ENCODE assay signal across 29 cellular contexts in the genomic region with DNA sequence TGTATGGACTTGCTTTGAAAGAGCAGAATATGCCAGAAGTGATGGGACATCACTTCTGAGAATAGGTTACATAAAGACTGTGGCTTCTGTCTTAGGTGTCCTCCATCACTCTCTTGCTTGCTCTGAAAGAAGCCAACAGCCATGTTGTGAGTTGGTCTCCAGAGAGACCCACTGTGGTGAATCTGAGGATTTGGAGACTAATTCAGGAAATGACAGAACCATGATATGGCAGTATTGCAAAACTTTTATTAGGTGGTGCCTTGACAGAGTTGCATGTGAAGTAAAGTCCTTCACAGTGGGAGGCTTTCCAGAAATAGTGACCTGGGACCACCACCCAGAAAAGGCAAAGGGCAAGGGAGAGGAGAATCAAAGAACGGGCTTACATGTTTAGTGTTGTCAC.
"Had no signal": no experiment of that assay in that cellular context is flagged by ENCODE, and none has a peak within 500 bp of the region (broad histone marks: within the 10 kb centered on the region; RNA-seq: fewer than 3 reads in every experiment).

No MANE protein-coding gene starts in this region.

- H3K27ac Mint-ChIP-seq: activated naive CD4-positive, alpha-beta T cell treated with anti-CD3 and anti-CD28 coated beads for 36 hours; activated naive CD8-positive, alpha-beta T cell treated with anti-CD3 and anti-CD28 coated beads for 36 hours; activated T-helper 1 cell treated with anti-CD3 and anti-CD28 coated beads, Interleukin-12 subunit alpha, Interleukin-12 subunit beta, Interleukin-2, Interleukin-4 antibody, amounts not matched to agents 30 ng/mL and 10 ng/mL and 1 ng/mL, durations not matched to agents 14 hours and 24 hours and 36 hours; effector memory CD8-positive, alpha-beta T cell; natural killer cell; neural progenitor cell; stimulated activated naive B cell treated with anti-CD40 and anti-IgM and Interleukin-4, amounts not matched to agents 10 μg/mL and 1 μg/mL and 100 μg/mL, for 72 hours had no signal

- H3K36me3 Mint-ChIP-seq: activated naive CD8-positive, alpha-beta T cell treated with anti-CD3 and anti-CD28 coated beads for 36 hours; neural progenitor cell; stimulated activated naive B cell treated with anti-CD40 and anti-IgM and Interleukin-4, amounts not matched to agents 10 μg/mL and 1 μg/mL and 100 μg/mL, for 72 hours had no signal

- H3K4me1 Mint-ChIP-seq: activated naive CD8-positive, alpha-beta T cell treated with anti-CD3 and anti-CD28 coated beads for 36 hours; natural killer cell; neural progenitor cell; stimulated activated naive B cell treated with anti-CD40 and anti-IgM and Interleukin-4, amounts not matched to agents 10 μg/mL and 1 μg/mL and 100 μg/mL, for 72 hours had no signal

- H3K9me3 Mint-ChIP-seq: activated naive CD8-positive, alpha-beta T cell treated with anti-CD3 and anti-CD28 coated beads for 36 hours; activated T-helper 1 cell treated with anti-CD3 and anti-CD28 coated beads, Interleukin-12 subunit alpha, Interleukin-12 subunit beta, Interleukin-2, Interleukin-4 antibody, amounts not matched to agents 30 ng/mL and 10 ng/mL and 1 ng/mL, durations not matched to agents 14 hours and 24 hours and 36 hours; neural progenitor cell; stimulated activated naive B cell treated with anti-CD40 and anti-IgM and Interleukin-4, amounts not matched to agents 10 μg/mL and 1 μg/mL and 100 μg/mL, for 72 hours had no signal

- H3K4me3 Mint-ChIP-seq: activated naive CD4-positive, alpha-beta T cell treated with anti-CD3 and anti-CD28 coated beads for 36 hours; activated naive CD8-positive, alpha-beta T cell treated with anti-CD3 and anti-CD28 coated beads for 36 hours; activated T-helper 1 cell treated with anti-CD3 and anti-CD28 coated beads, Interleukin-12 subunit alpha, Interleukin-12 subunit beta, Interleukin-2, Interleukin-4 antibody, amounts not matched to agents 30 ng/mL and 10 ng/mL and 1 ng/mL, durations not matched to agents 14 hours and 24 hours and 36 hours; effector memory CD8-positive, alpha-beta T cell; natural killer cell; neural progenitor cell; stimulated activated naive B cell treated with anti-CD40 and anti-IgM and Interleukin-4, amounts not matched to agents 10 μg/mL and 1 μg/mL and 100 μg/mL, for 72 hours had no signal

- H3K27me3 Mint-ChIP-seq: activated naive CD8-positive, alpha-beta T cell treated with anti-CD3 and anti-CD28 coated beads for 36 hours; effector memory CD8-positive, alpha-beta T cell; stimulated activated naive B cell treated with anti-CD40 and anti-IgM and Interleukin-4, amounts not matched to agents 10 μg/mL and 1 μg/mL and 100 μg/mL, for 72 hours had no signal

- DNase-seq: activated CD4-positive, alpha-beta T cell treated with anti-CD3 and anti-CD28 coated beads for 4 hours; activated CD4-positive, alpha-beta T cell treated with anti-CD3 and anti-CD28 coated beads, Interleukin-2, amount 50 U/mL, for 4 hours; activated CD8-positive, alpha-beta memory T cell treated with anti-CD3 and anti-CD28 coated beads, Interleukin-2, amount 50 U/mL, for 4 hours; activated effector memory CD4-positive, alpha-beta T cell treated with anti-CD3 and anti-CD28 coated beads, Interleukin-2, amount 50 U/mL, for 16 hours; activated naive CD4-positive, alpha-beta T cell treated with anti-CD3 and anti-CD28 coated beads for 36 hours; activated naive CD8-positive, alpha-beta T cell treated with anti-CD3 and anti-CD28 coated beads for 36 hours; activated T-cell treated with anti-CD3 and anti-CD28 coated beads, Interleukin-2, amount 50 U/mL, for 1 hour; adrenal gland; aorta; body of pancreas; cortex of kidney; effector memory CD8-positive, alpha-beta T cell; kidney glomerular epithelial cell; lower lobe of right lung; mesendoderm; natural killer cell; occipital lobe; psoas muscle; sigmoid colon; small intestine; stimulated activated CD4-positive, alpha-beta T cell treated with anti-CD3 and anti-CD28 coated beads, Interleukin-2, amount 100 ng/mL, for 24 hours; stimulated activated naive B cell treated with anti-CD40 and anti-IgM and Interleukin-4, amounts not matched to agents 10 μg/mL and 1 μg/mL and 100 μg/mL, for 72 hours; stomach; thyroid gland; upper lobe of left lung had no signal

- H3K4me3 ChIP-seq: adrenal gland, body of pancreas, lower lobe of right lung, neural progenitor cell, psoas muscle, sigmoid colon, stomach, thyroid gland, upper lobe of left lung, vagina had no signal

- ATAC-seq: body of pancreas; effector memory CD8-positive, alpha-beta T cell; left lobe of liver; lower lobe of right lung; natural killer cell; psoas muscle; stimulated activated naive B cell treated with anti-CD40 and anti-IgM and Interleukin-4, amounts not matched to agents 10 μg/mL and 1 μg/mL and 100 μg/mL, for 72 hours had no signal
